Comparison of ENCODE assay signal across 1 cellular context in genomic region chr15:80309769-80310384, GRCh38.
TF ChIP-seq lines count a peak whose summit lies in the region.

No MANE protein-coding gene starts in this region.

TF ChIP-seq in GM23338, 12 proteins besides CTCF, POLR2A, EP300 and RAD21 (continued from another document):
- TF ChIP-seq REST (IDR thresholded peaks at IDR 0.05; ENCODE audit: unreplicated experiment): no peak
TF ChIP-seq in GM23338: peak in this region for 0.
